11 cellular contexts compared by ENCODE assay signal in the genomic region with DNA sequence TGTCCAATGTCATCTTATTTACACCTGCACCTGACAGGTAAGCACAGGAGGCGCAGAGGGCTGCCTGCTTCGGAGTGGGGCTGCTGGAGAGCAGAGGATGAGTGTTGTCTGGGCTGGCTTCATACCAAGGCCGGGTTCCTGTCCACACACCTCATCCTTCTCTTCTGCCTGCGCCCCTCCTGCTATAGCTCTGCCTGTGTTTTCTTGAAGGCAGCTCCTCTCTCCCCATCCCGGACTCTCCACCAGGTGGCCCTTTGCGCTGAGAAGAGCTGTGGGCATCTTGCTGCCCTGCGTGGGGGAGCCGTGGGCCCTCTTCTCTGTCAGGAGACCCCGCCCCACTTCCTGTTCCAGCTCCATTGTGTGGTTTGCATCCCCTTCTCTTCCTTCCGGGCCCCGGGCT. TPM values are rescaled to one million over a fixed set of nuclear protein-coding genes. Genes with fewer than 3 reads are reported as not detected.
DNase-seq lines count a peak whose midpoint lies in the region; TF ChIP-seq lines count a peak whose summit lies in the region.
"Had no signal": no experiment of that assay in that cellular context is flagged by ENCODE, and none has a peak within 500 bp of the region (broad histone marks: within the 10 kb centered on the region; RNA-seq: fewer than 3 reads in every experiment).

No MANE protein-coding gene starts in this region.

- H3K4me1 Mint-ChIP-seq in MCF 10A (ENCODE audit: insufficient read depth, unreplicated experiment), result peaks cover 24% of the 10 kb centered on the region
- no peaks in the 10 kb centered on the region for H3K4me1 Mint-ChIP-seq in activated CD4-positive, alpha-beta memory T cell treated with anti-CD3 and anti-CD28 coated beads, Interleukin-2, amount 10 ng/mL, durations not matched to agents 7 days and 5 days
- H3K4me1 Mint-ChIP-seq: activated CD4-positive, alpha-beta T cell treated with anti-CD3 and anti-CD28 coated beads, Interleukin-2, amount 10 ng/mL, durations not matched to agents 7 days and 5 days; central memory CD8-positive, alpha-beta T cell had no signal

- POLR2A ChIA-PET in MCF 10A (lab: Yijun Ruan, JAX), result no interaction called here
- POLR2A ChIA-PET in activated CD4-positive, alpha-beta memory T cell treated with anti-CD3 and anti-CD28 coated beads, Interleukin-2, amount 10 ng/mL, durations not matched to agents 7 days and 5 days (lab: Charles Lee), result no interaction called here

- TF ChIP-seq EP300 in transverse colon (IDR thresholded peaks at IDR 0.05; ENCODE audit: low read depth), result no peak

- H3K27me3 Mint-ChIP-seq in MCF 10A (ENCODE audit: insufficient read depth, unreplicated experiment), result no peaks in the 10 kb centered on the region
- H3K27me3 Mint-ChIP-seq in activated CD4-positive, alpha-beta memory T cell treated with anti-CD3 and anti-CD28 coated beads, Interleukin-2, amount 10 ng/mL, durations not matched to agents 7 days and 5 days, result no peaks in the 10 kb centered on the region
- H3K27me3 Mint-ChIP-seq: activated CD4-positive, alpha-beta T cell treated with anti-CD3 and anti-CD28 coated beads, Interleukin-2, amount 10 ng/mL, durations not matched to agents 7 days and 5 days had no signal

- no peaks in the 10 kb centered on the region for H3K36me3 Mint-ChIP-seq in MCF 10A (ENCODE audit: insufficient read depth, unreplicated experiment)
- no peaks in the 10 kb centered on the region for H3K36me3 Mint-ChIP-seq in activated CD4-positive, alpha-beta memory T cell treated with anti-CD3 and anti-CD28 coated beads, Interleukin-2, amount 10 ng/mL, durations not matched to agents 7 days and 5 days (ENCODE audit: low read depth)

- no peak overlapping the region for H3K27ac Mint-ChIP-seq in MCF 10A (ENCODE audit: low read depth, unreplicated experiment)
- H3K27ac Mint-ChIP-seq in activated CD4-positive, alpha-beta memory T cell treated with anti-CD3 and anti-CD28 coated beads, Interleukin-2, amount 10 ng/mL, durations not matched to agents 7 days and 5 days, result no peak overlapping the region
- H3K27ac Mint-ChIP-seq: activated CD4-positive, alpha-beta T cell treated with anti-CD3 and anti-CD28 coated beads, Interleukin-2, amount 10 ng/mL, durations not matched to agents 7 days and 5 days had no signal

- BruUV-seq in MCF 10A (replicated peaks; lab: Mats Ljungman, UMichigan), result no TSS peak

- no peaks in the 10 kb centered on the region for H3K9me3 Mint-ChIP-seq in MCF 10A (ENCODE audit: unreplicated experiment)
- no peaks in the 10 kb centered on the region for H3K9me3 Mint-ChIP-seq in activated CD4-positive, alpha-beta memory T cell treated with anti-CD3 and anti-CD28 coated beads, Interleukin-2, amount 10 ng/mL, durations not matched to agents 7 days and 5 days
- H3K9me3 Mint-ChIP-seq: activated CD4-positive, alpha-beta T cell treated with anti-CD3 and anti-CD28 coated beads, Interleukin-2, amount 10 ng/mL, durations not matched to agents 7 days and 5 days; central memory CD8-positive, alpha-beta T cell had no signal

- no peak for TF ChIP-seq CTCF in breast epithelium (IDR thresholded peaks at IDR 0.05)
- no peak for TF ChIP-seq CTCF in MCF 10A (IDR thresholded peaks at IDR 0.05; ENCODE audit: unreplicated experiment)
- TF ChIP-seq CTCF in astrocyte of the cerebellum (IDR thresholded peaks at IDR 0.05; ENCODE audit: low read depth, low read length, missing control alignments), result peak; percentile 31
- peak in 3 of 5 experiments; percentile 18 to 32 (median 20) for TF ChIP-seq CTCF in transverse colon (IDR thresholded peaks at IDR 0.05)

- in situ Hi-C loops in astrocyte of the cerebellum (cut with HindIII; ENCODE audit: low sequenced_read_pairs) (no loop called here), transverse colon (cut with MboI; ENCODE audit: low pct_ligation_motif_present in 1 of 4, low pct_unique_long_range_greater_than_20kb in 1 of 4, low sequenced_read_pairs in 3 of 4) (no loop called here)

- H3K36me3 ChIP-seq in breast epithelium (no peaks in the 10 kb centered on the region), transverse colon (no peaks in the 10 kb centered on the region)

- H3K27ac ChIP-seq in breast epithelium (peak overlapping the region; percentile 95 to 97), transverse colon (peak overlapping the region; percentile 84 to 93 (median 86))

- intact Hi-C loops in breast epithelium (cut with DNase I; ENCODE audit: low total_unique reads) (no loop called here), MCF 10A (cut with micrococcal nuclease) (no loop called here), transverse colon (cut with DNase I; ENCODE audit: low total_unique reads) (no loop called here)

- CTCF ChIA-PET in MCF 10A (lab: Yijun Ruan, JAX), result interaction anchor here (1.1 to 1.7 kb wide), 2 partner anchors 72 to 80 kb away, joined by 4 to 5 read pairs; no protein-coding TSS in a partner anchor
- CTCF ChIA-PET in activated CD4-positive, alpha-beta memory T cell treated with anti-CD3 and anti-CD28 coated beads, Interleukin-2, amount 10 ng/mL, durations not matched to agents 7 days and 5 days (lab: Charles Lee), result interaction anchor here (1.7 kb wide), 1 partner anchor 33 kb away, joined by 6 read pairs; no protein-coding TSS in a partner anchor

- H3K4me3 Mint-ChIP-seq in MCF 10A (ENCODE audit: unreplicated experiment), result no peak overlapping the region
- H3K4me3 Mint-ChIP-seq in activated CD4-positive, alpha-beta memory T cell treated with anti-CD3 and anti-CD28 coated beads, Interleukin-2, amount 10 ng/mL, durations not matched to agents 7 days and 5 days, result no peak overlapping the region
- H3K4me3 Mint-ChIP-seq: activated CD4-positive, alpha-beta T cell treated with anti-CD3 and anti-CD28 coated beads, Interleukin-2, amount 10 ng/mL, durations not matched to agents 7 days and 5 days; central memory CD8-positive, alpha-beta T cell had no signal

- H3K4me3 ChIP-seq in breast epithelium, result no peak overlapping the region
- H3K4me3 ChIP-seq in astrocyte of the cerebellum (ENCODE audit: low read depth, low read length), result no peak overlapping the region
- H3K4me3 ChIP-seq in transverse colon, result no peak overlapping the region

- 52% methylated on average over 11 of the region's 11 CpGs; no CpG with 5 or more reads in 1 of the 2 donors for WGBS in transverse colon (ENCODE audit: low coverage in 1 of 2), 2 donors

- H3K9me3 ChIP-seq in breast epithelium (no peaks in the 10 kb centered on the region), transverse colon (no peaks in the 10 kb centered on the region)

- H3K27me3 ChIP-seq in breast epithelium (no peaks in the 10 kb centered on the region), transverse colon (no peaks in the 10 kb centered on the region)

- no peak for DNase-seq in breast epithelium (ENCODE audit: low spot score in 2 of 2)
- DNase-seq in MCF 10A (ENCODE audit: unreplicated experiment), result no peak
- no peak for DNase-seq in astrocyte of the cerebellum (ENCODE audit: low read depth)
- peak; percentile 57 for DNase-seq in iPS-NIHi11 (ENCODE audit: low spot score)
- no peak for DNase-seq in transverse colon
- DNase-seq in activated CD4-positive, alpha-beta memory T cell treated with anti-CD3 and anti-CD28 coated beads, Interleukin-2, amount 10 ng/mL, durations not matched to agents 7 days and 5 days, result no peak
- no peak for DNase-seq in SKM-1 (lab: John Stamatoyannopoulos, UW; ENCODE audit: unreplicated experiment)
- DNase-seq in GOT3 (lab: John Stamatoyannopoulos, UW), result no peak
- DNase-seq: activated CD4-positive, alpha-beta T cell treated with anti-CD3 and anti-CD28 coated beads, Interleukin-2, amount 10 ng/mL, durations not matched to agents 7 days and 5 days; HCEC 1CT had no signal

- H3K4me1 ChIP-seq in breast epithelium (peaks cover 7 to 33% of the 10 kb centered on the region in 2 donors), transverse colon (peaks cover 58 to 72% (median 66%) of the 10 kb centered on the region in 4 donors)

- no peak for TF ChIP-seq POLR2A in breast epithelium (IDR thresholded peaks at IDR 0.05)
- no peak for TF ChIP-seq POLR2A in transverse colon (IDR thresholded peaks at IDR 0.05)

RNA-seq across cellular contexts. Expression of a gene that starts 35.0 kb away (rescaled TPM):
- total RNA-seq in breast epithelium (10 to 100 TPM; 36.7 to 51.4 (median 49.8) TPM), MCF 10A (2022) (5.0 and 12.2 TPM in 2 replicates), transverse colon (100 to 1,000 TPM; 115 to 326 (median 199) TPM)
- total RNA-seq in activated CD4-positive, alpha-beta memory T cell treated with anti-CD3 and anti-CD28 coated beads, Interleukin-2, amount 10 ng/mL, durations not matched to agents 7 days and 5 days, result not detected
- total RNA-seq: activated CD4-positive, alpha-beta T cell treated with anti-CD3 and anti-CD28 coated beads, Interleukin-2, amount 10 ng/mL, durations not matched to agents 7 days and 5 days had no signal

Comparison
In these comparisons a context has a peak if more than half of its experiments do, and no peak if none do; other contexts are left out.
1. CTCF ChIP-seq: peak in astrocyte of the cerebellum (single experiment) and transverse colon (3 of 5); none in breast epithelium (0 of 3) and MCF 10A (single experiment).